In genomic region chr5:105828855-105829254, GRCh38 we compare ENCODE assay signal across 22 cellular contexts.
"Had no signal": no experiment of that assay in that cellular context is flagged by ENCODE, and none has a peak within 500 bp of the region (broad histone marks: within the 10 kb centered on the region; RNA-seq: fewer than 3 reads in every experiment).

No MANE protein-coding gene starts in this region.

- H2AFZ ChIP-seq: hepatocyte had no signal

- ATAC-seq: mucosa of descending colon; naive thymus-derived CD4-positive, alpha-beta T cell; natural killer cell treated with Interleukin-12 subunit alpha and Interleukin-12 subunit beta and Interleukin-15 and Interleukin-18, amount 100 ng/mL, for 72 hours; right lobe of liver; upper lobe of right lung had no signal

- H3K4me3 ChIP-seq: hepatocyte, left ventricle myocardium inferior, lung, mucosa of descending colon, ovary, right atrium auricular region, right lobe of liver, suprapubic skin, thoracic aorta, tibial artery, upper lobe of right lung had no signal

- H3K9me3 ChIP-seq: left ventricle myocardium inferior, mucosa of descending colon, ovary, right atrium auricular region, right lobe of liver, suprapubic skin, thoracic aorta, tibial artery, upper lobe of right lung had no signal

- H3K4me1 ChIP-seq: left ventricle myocardium inferior, right atrium auricular region, right lobe of liver, suprapubic skin, upper lobe of right lung had no signal

- H3K27me3 ChIP-seq: hepatocyte, ovary, right atrium auricular region, right lobe of liver, suprapubic skin, tibial artery, upper lobe of right lung had no signal

- H3K27ac ChIP-seq: hepatocyte, left ventricle myocardium inferior, ovary, right atrium auricular region, right lobe of liver, suprapubic skin, thoracic aorta, tibial artery, upper lobe of right lung had no signal

- DNase-seq: islet precursor cell; left ventricle myocardium inferior; mesendoderm; midbrain; mucosa of descending colon; naive thymus-derived CD4-positive, alpha-beta T cell; ovary; right lobe of liver; stimulated activated CD4-positive, alpha-beta T cell treated with anti-CD3 and anti-CD28 coated beads, Interleukin-12 subunit alpha, Interleukin-12 subunit beta, amount 100 ng/mL, for 4 hours; stimulated activated CD4-positive, alpha-beta T cell treated with anti-CD3 and anti-CD28 coated beads, Interleukin-15, amount 100 ng/mL, for 24 hours; stimulated activated CD4-positive, alpha-beta T cell treated with anti-CD3 and anti-CD28 coated beads, Interleukin-2, amount 100 ng/mL, for 24 hours; stimulated activated CD4-positive, alpha-beta T cell treated with anti-CD3 and anti-CD28 coated beads, Interleukin-4, amount 100 ng/mL, for 1 hour; stimulated activated naive CD4-positive, alpha-beta T cell; tibial artery; trophoblast cell; upper lobe of right lung had no signal

- H3K79me2 ChIP-seq: hepatocyte had no signal

- H3K36me3 ChIP-seq: left ventricle myocardium inferior, ovary, right atrium auricular region, right lobe of liver, suprapubic skin, thoracic aorta, tibial artery, upper lobe of right lung had no signal

- H3K4me2 ChIP-seq: hepatocyte had no signal
